9 cellular contexts compared by ENCODE assay signal in genomic region chr1:54054438-54054749, GRCh38. TPM values are rescaled to one million over a fixed set of nuclear protein-coding genes. Genes with fewer than 3 reads are reported as not detected.
DNase-seq lines count a peak whose midpoint lies in the region; ATAC-seq, FAIRE-seq and TF ChIP-seq lines count a peak whose summit lies in the region.
"Had no signal": no experiment of that assay in that cellular context is flagged by ENCODE, and none has a peak within 500 bp of the region (broad histone marks: within the 10 kb centered on the region; RNA-seq: fewer than 3 reads in every experiment).

No MANE protein-coding gene starts in this region.

- no peaks in the 10 kb centered on the region for H3K9me3 ChIP-seq in neuron (ENCODE audit: low read length)

- peaks cover 34% of the 10 kb centered on the region for H3K79me2 ChIP-seq in KMS-11 (ENCODE audit: insufficient read depth, low read depth)

- POLR2A ChIA-PET in GM10248 (lab: Yijun Ruan, JAX), result no interaction called here

- DNase-seq in GM10248 (ENCODE audit: extremely low spot score) (peak; percentile 20), bronchial epithelial cell (ENCODE audit: low read depth) (no peak)
- DNase-seq in stimulated activated CD4-positive, alpha-beta T cell treated with anti-CD3 and anti-CD28 coated beads, Interleukin-4, amount 100 ng/mL, for 4 hours, result no peak
- DNase-seq: NCI-H524 treated with DMSO at 0.1 percent for 48 hours had no signal

- H4K20me1 ChIP-seq in KMS-11 (ENCODE audit: insufficient read depth), result no peaks in the 10 kb centered on the region

- peak overlapping the region; percentile 59 for H3K4me2 ChIP-seq in KMS-11

- peak overlapping the region; percentile 86; the same call in 1 of the 2 replicates for H3K9ac ChIP-seq in KMS-11

- peaks cover 21% of the 10 kb centered on the region for H3K4me1 ChIP-seq in KMS-11 (ENCODE audit: low read depth, poor library complexity, severe bottlenecking)
- H3K4me1 ChIP-seq in neuron (ENCODE audit: insufficient read depth, low read length), result peaks cover 20% of the 10 kb centered on the region

- FAIRE-seq in bronchial epithelial cell (lab: Jason Lieb, UNC), result no peak

- TF ChIP-seq CTCF in GM10248 (IDR thresholded peaks at IDR 0.05; ENCODE audit: control extremely low read depth, extremely low read depth, low read depth, missing control alignments), result no peak
- TF ChIP-seq CTCF in KMS-11 (conservative IDR thresholded peaks at IDR 0.05; ENCODE audit: low read depth, low read length), result no peak
- TF ChIP-seq CTCF in bronchial epithelial cell (IDR thresholded peaks at IDR 0.05; ENCODE audit: insufficient read depth, low read length, severe bottlenecking), result no peak

- H3K27ac ChIP-seq in KMS-11, result peak overlapping the region; percentile 67; the same call in 1 of the 2 replicates

- H2AFZ ChIP-seq in KMS-11 (ENCODE audit: low read depth) (peak overlapping the region; percentile 80), neuron (ENCODE audit: low read depth, low read length) (peak overlapping the region; percentile 52)

- ATAC-seq in HG02885 (IDR thresholded peaks at IDR 0.05; ENCODE audit: poor library complexity, unreplicated experiment) (no peak), HG02571 (IDR thresholded peaks at IDR 0.05; ENCODE audit: unreplicated experiment) (no peak), GM19351 (IDR thresholded peaks at IDR 0.05; ENCODE audit: unreplicated experiment) (no peak)

- no peaks in the 10 kb centered on the region for H3K27me3 ChIP-seq in KMS-11 (ENCODE audit: insufficient read depth, low read depth)
- no peaks in the 10 kb centered on the region for H3K27me3 ChIP-seq in bronchial epithelial cell (ENCODE audit: control insufficient read depth, insufficient read depth, low read length)
- H3K27me3 ChIP-seq in neuron (ENCODE audit: insufficient read depth, low read length), result no peaks in the 10 kb centered on the region

- peak overlapping the region; percentile 85 for H3K4me3 ChIP-seq in KMS-11 (IDR thresholded peaks at IDR 0.05; ENCODE audit: insufficient read depth, low read depth, low read length)
- peak overlapping the region; percentile 89 for H3K4me3 ChIP-seq in bronchial epithelial cell (ENCODE audit: low read depth, low read length)
- H3K4me3 ChIP-seq in neuron (ENCODE audit: low read length), result peak overlapping the region; percentile 86

- CTCF ChIA-PET in GM10248 (lab: Yijun Ruan, JAX), result interaction anchor here (1.0 to 1.4 kb wide), 3 partner anchors 15 to 110 kb away, joined by 3 to 4 read pairs (median 3); no protein-coding TSS in a partner anchor

- no peaks in the 10 kb centered on the region for H3K36me3 ChIP-seq in KMS-11 (ENCODE audit: insufficient read depth)
- peaks cover 1% of the 10 kb centered on the region for H3K36me3 ChIP-seq in bronchial epithelial cell (ENCODE audit: control insufficient read depth, insufficient read depth, low read length)
- H3K36me3 ChIP-seq in neuron (ENCODE audit: insufficient read depth, low read length), result no peaks in the 10 kb centered on the region

RNA-seq across cellular contexts. Expression of gene TCEANC2, which starts 1.0 kb away (rescaled TPM):
- total RNA-seq in bronchial epithelial cell, result 2.4 and 3.6 TPM in 2 replicates

RNA-seq across cellular contexts. Expression of gene TMEM59, which starts 1.4 kb away (rescaled TPM):
- 191 and 315 TPM in 2 replicates for total RNA-seq in bronchial epithelial cell

RNA-seq across cellular contexts. Expression of gene LDLRAD1, which starts 36.4 kb away (rescaled TPM):
- 0.26 and 0.90 TPM in 2 replicates for total RNA-seq in bronchial epithelial cell
